Comparison of ENCODE assay signal across 8 cellular contexts in genomic region chr15:65610871-65611718, GRCh38. TPM values are rescaled to one million over a fixed set of nuclear protein-coding genes. Genes with fewer than 3 reads are reported as not detected.
DNase-seq lines count a peak whose midpoint lies in the region; ATAC-seq, FAIRE-seq and TF ChIP-seq lines count a peak whose summit lies in the region.

INTS14 (minus strand) TSS chr15:65611131; CDS start chr15:65607380, 3,751 bp downstream.

- H3K4me1 ChIP-seq in pancreas (peaks cover 6 to 19% (median 12%) of the 10 kb centered on the region in 3 donors), tibial artery (peaks cover 0 to 28% (median 20%) of the 10 kb centered on the region in 4 donors)

- H3K36me3 ChIP-seq in pancreas (no peaks in the 10 kb centered on the region), tibial artery (peaks cover 0 to 5% (median 0%) of the 10 kb centered on the region in 3 donors)

- intact Hi-C loops in Right ventricle myocardium inferior (cut with DNase I): no loop called here
- intact Hi-C loops in pancreas (cut with DNase I): no loop called here
- intact Hi-C loops in tibial artery (cut with DNase I; ENCODE audit: low total_unique reads): loop anchor here (5.0 kb wide), 1 partner anchor 1449 kb away; the partner anchor contains the start of gene PPIB

- peak; percentile 87 for FAIRE-seq in pancreas (lab: Jason Lieb, UNC)

- no peaks in the 10 kb centered on the region for H3K9me3 ChIP-seq in pancreas
- no peaks in the 10 kb centered on the region for H3K9me3 ChIP-seq in tibial artery

- peak within 1 kb of the TSS; percentile 75 to 92 (median 88) for H3K27ac ChIP-seq in pancreas
- H3K27ac ChIP-seq in tibial artery: peak within 1 kb of the TSS; percentile 89 to 91

- H3K27me3 ChIP-seq in pancreas (no peaks in the 10 kb centered on the region), tibial artery (no peaks in the 10 kb centered on the region)

- H3K4me3 ChIP-seq in pancreas (peak within 1 kb of the TSS; percentile 72 to 91 (median 75)), tibial artery (peak within 1 kb of the TSS; percentile 70 to 77)

- DNase-seq in NCI-H1417 (lab: John Stamatoyannopoulos, UW) (peak; percentile 93 to 99 (median 99)), SW 1271 (lab: John Stamatoyannopoulos, UW) (peak; percentile 89 to 98), Right ventricle myocardium inferior (ENCODE audit: missing footprints) (peak; percentile 99), pancreas (peak; percentile 96 to 99 (median 98)), tibial artery (peak; percentile 97 to 99)
- DNase-seq in activated naive CD8-positive, alpha-beta T cell treated with anti-CD3 and anti-CD28 coated beads, Interleukin-2, amount 50 U/mL, for 16 hours (ENCODE audit: low read depth, low spot score): peak; percentile 88

- WGBS in pancreas, 2 donors: 1% methylated on average over 57 to 64 of the region's 64 CpGs

- ATAC-seq in HG02763 (IDR thresholded peaks at IDR 0.05; ENCODE audit: unreplicated experiment) (peak; percentile 96), Right ventricle myocardium inferior (peak; percentile 100), pancreas (peak; percentile 97 to 99 (median 98))

- TF ChIP-seq CTCF in GM12874 (IDR thresholded peaks at IDR 0.05; ENCODE audit: insufficient read depth, low read depth, low read length) (peak; percentile 81), pancreas (IDR thresholded peaks at IDR 0.05) (peak; percentile 47 to 69 (median 54)), tibial artery (IDR thresholded peaks at IDR 0.05) (peak; percentile 46 to 53)

RNA-seq across cellular contexts. Expression of gene INTS14, which starts in this region (rescaled TPM):
- total RNA-seq in Right ventricle myocardium inferior (9.7 TPM), pancreas (10 to 100 TPM; 11.8 to 19.8 (median 13.5) TPM)
- 10 to 100 TPM; 11.0 to 25.0 TPM for polyA plus RNA-seq in pancreas

Comparison
In these comparisons a context has a peak if more than half of its experiments do, and no peak if none do; other contexts are left out.
1. Peak in every context shown above with its lines: DNase-seq, ATAC-seq, H3K4me3 ChIP-seq and H3K27ac ChIP-seq.